ENCODE assay signal across 9 cellular contexts in the genomic region with DNA sequence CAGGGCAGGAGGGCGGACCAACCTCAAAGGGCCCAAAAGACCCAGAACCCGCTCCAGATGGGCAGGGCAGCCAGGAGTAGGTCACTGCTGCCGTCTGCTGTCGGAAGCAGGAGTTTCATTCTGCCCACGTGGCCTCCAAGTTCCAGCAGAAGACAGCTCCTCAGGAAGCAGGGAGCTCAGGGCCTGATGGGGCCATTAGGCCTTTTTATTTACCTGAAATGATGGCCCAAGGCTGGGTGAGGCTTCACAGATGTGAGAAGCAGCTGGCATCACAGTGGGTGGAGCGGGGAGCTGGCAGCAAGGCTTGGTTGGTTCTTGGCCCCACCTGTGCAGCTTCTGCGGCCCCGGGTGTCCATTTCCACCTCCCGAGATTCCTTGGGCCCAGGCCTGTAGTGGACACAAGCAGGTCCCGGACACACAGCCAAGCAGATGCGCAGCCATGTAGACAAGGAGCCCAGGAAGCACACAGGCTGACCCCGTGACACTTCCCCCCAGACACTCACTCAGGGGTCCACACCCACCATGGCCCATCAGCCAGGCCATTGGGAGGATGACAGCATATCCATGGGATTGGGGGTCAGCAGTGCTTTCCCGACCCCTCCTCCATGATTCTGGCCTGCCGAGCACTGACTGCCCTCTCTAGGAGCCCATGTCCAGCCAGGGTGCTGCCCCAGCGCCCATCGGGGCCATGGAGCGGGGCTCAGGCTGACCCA. TPM values are rescaled to one million over a fixed set of nuclear protein-coding genes. Genes with fewer than 3 reads are reported as not detected.
DNase-seq lines count a peak whose midpoint lies in the region; ATAC-seq and TF ChIP-seq lines count a peak whose summit lies in the region.
"Had no signal": no experiment of that assay in that cellular context is flagged by ENCODE, and none has a peak within 500 bp of the region (broad histone marks: within the 10 kb centered on the region; RNA-seq: fewer than 3 reads in every experiment).

No MANE protein-coding gene starts in this region.

- no peaks in the 10 kb centered on the region for H3K4me1 Mint-ChIP-seq in CD4-positive, alpha-beta T cell (ENCODE audit: low read depth)
- H3K4me1 Mint-ChIP-seq in activated naive CD4-positive, alpha-beta T cell treated with anti-CD3 and anti-CD28 coated beads for 36 hours (ENCODE audit: low read depth), result peaks cover 2% of the 10 kb centered on the region

- peak overlapping the region; percentile 58 for H3K27ac Mint-ChIP-seq in CD4-positive, alpha-beta T cell
- H3K27ac Mint-ChIP-seq in activated naive CD4-positive, alpha-beta T cell treated with anti-CD3 and anti-CD28 coated beads for 36 hours, result no peak overlapping the region

- peaks cover 21% of the 10 kb centered on the region for H3K36me3 Mint-ChIP-seq in CD4-positive, alpha-beta T cell (ENCODE audit: low read depth)
- H3K36me3 Mint-ChIP-seq in activated naive CD4-positive, alpha-beta T cell treated with anti-CD3 and anti-CD28 coated beads for 36 hours (ENCODE audit: low read depth), result no peaks in the 10 kb centered on the region

- no peaks in the 10 kb centered on the region for H3K27me3 Mint-ChIP-seq in CD4-positive, alpha-beta T cell
- no peaks in the 10 kb centered on the region for H3K27me3 Mint-ChIP-seq in activated naive CD4-positive, alpha-beta T cell treated with anti-CD3 and anti-CD28 coated beads for 36 hours (ENCODE audit: low read depth)

- no peaks in the 10 kb centered on the region for H3K9me3 Mint-ChIP-seq in CD4-positive, alpha-beta T cell
- H3K9me3 Mint-ChIP-seq in activated naive CD4-positive, alpha-beta T cell treated with anti-CD3 and anti-CD28 coated beads for 36 hours, result no peaks in the 10 kb centered on the region

- no peak for ATAC-seq in CD4-positive, alpha-beta T cell (ENCODE audit: poor library complexity)
- peak; percentile 34 for ATAC-seq in omental fat pad (ENCODE audit: low FRiP score)
- ATAC-seq in GM18870 (IDR thresholded peaks at IDR 0.05; ENCODE audit: unreplicated experiment), result no peak
- no peak for ATAC-seq in GM18861 (IDR thresholded peaks at IDR 0.05; ENCODE audit: unreplicated experiment)

- TF ChIP-seq EP300 in esophagus muscularis mucosa (IDR thresholded peaks at IDR 0.05), result no peak

- H3K27me3 ChIP-seq in CD4-positive, alpha-beta T cell (ENCODE audit: control insufficient read depth, insufficient read depth, low read length), result no peaks in the 10 kb centered on the region
- no peaks in the 10 kb centered on the region for H3K27me3 ChIP-seq in esophagus muscularis mucosa

- TF ChIP-seq POLR2A in esophagus muscularis mucosa (IDR thresholded peaks at IDR 0.05; ENCODE audit: low read depth), result no peak

- POLR2A ChIA-PET in CD4-positive, alpha-beta T cell (lab: Charles Lee), result no interaction called here

- no peak for DNase-seq in CD4-positive, alpha-beta T cell
- peak; percentile 27 for DNase-seq in NCI-H2171 treated with DMSO at 0.1 percent for 48 hours (lab: John Stamatoyannopoulos, UW)
- no peak for DNase-seq in esophagus muscularis mucosa (ENCODE audit: extremely low spot score)
- no peak for DNase-seq in omental fat pad (ENCODE audit: low spot score)
- DNase-seq in activated CD8-positive, alpha-beta memory T cell treated with anti-CD3 and anti-CD28 coated beads for 24 hours, result no peak
- no peak for DNase-seq in activated naive CD4-positive, alpha-beta T cell treated with anti-CD3 and anti-CD28 coated beads for 36 hours

- no peak overlapping the region for H3K4me3 ChIP-seq in esophagus muscularis mucosa
- H3K4me3 ChIP-seq: HAP-1 had no signal

- no peaks in the 10 kb centered on the region for H3K9me3 ChIP-seq in CD4-positive, alpha-beta T cell (ENCODE audit: control insufficient read depth, low read length)
- H3K9me3 ChIP-seq in esophagus muscularis mucosa, result no peaks in the 10 kb centered on the region
- H3K9me3 ChIP-seq: HAP-1 had no signal

- H3K27ac ChIP-seq in CD4-positive, alpha-beta T cell (ENCODE audit: low read depth, low read length), result no peak overlapping the region
- peak overlapping the region in 2 of 4 donors; percentile 43 to 47 for H3K27ac ChIP-seq in esophagus muscularis mucosa (replicated peaks in 1 of 4)

- WGBS in esophagus muscularis mucosa, result 42% methylated on average over 7 of the region's 17 CpGs

- CTCF ChIA-PET in CD4-positive, alpha-beta T cell (lab: Charles Lee), result no interaction called here
- CTCF ChIA-PET in activated naive CD4-positive, alpha-beta T cell treated with anti-CD3 and anti-CD28 coated beads for 36 hours (lab: Charles Lee), result interaction anchor here (2.8 kb wide), 1 partner anchor 279 kb away, joined by 8 read pairs; no protein-coding TSS in a partner anchor

- H3K4me1 ChIP-seq in esophagus muscularis mucosa, result peaks cover 10 to 30% (median 24%) of the 10 kb centered on the region in 4 donors
- H3K4me1 ChIP-seq: HAP-1 had no signal

- no peak for TF ChIP-seq CTCF in CD4-positive, alpha-beta T cell (IDR thresholded peaks at IDR 0.05)
- TF ChIP-seq CTCF in esophagus muscularis mucosa (IDR thresholded peaks at IDR 0.05) (peak; percentile 80 to 92 (median 89)), omental fat pad (IDR thresholded peaks at IDR 0.05) (peak in 1 of 3 donors; percentile 59)

- H3K4me3 Mint-ChIP-seq in CD4-positive, alpha-beta T cell, result no peak overlapping the region
- H3K4me3 Mint-ChIP-seq in activated naive CD4-positive, alpha-beta T cell treated with anti-CD3 and anti-CD28 coated beads for 36 hours, result no peak overlapping the region

- no peaks in the 10 kb centered on the region for H3K36me3 ChIP-seq in esophagus muscularis mucosa
- H3K36me3 ChIP-seq: HAP-1 had no signal

- intact Hi-C loops in CD4-positive, alpha-beta T cell (cut with DNase I, micrococcal nuclease), result no loop called here
- intact Hi-C loops in esophagus muscularis mucosa (cut with DNase I), result loop anchor here (1.0 to 5.0 kb wide), 2 partner anchors 130 to 325 kb away; no protein-coding TSS in a partner anchor
- intact Hi-C loops in activated naive CD4-positive, alpha-beta T cell treated with anti-CD3 and anti-CD28 coated beads for 36 hours (cut with micrococcal nuclease), result loop anchor here (5.0 kb wide), 1 partner anchor 130 kb away; no protein-coding TSS in a partner anchor

RNA-seq across cellular contexts. Expression of gene C13orf46, which starts 26.4 kb away (rescaled TPM):
- 10 to 100 TPM; 19.3 to 19.7 TPM for total RNA-seq in CD4-positive, alpha-beta T cell
- total RNA-seq in esophagus muscularis mucosa (1 to 10 TPM in 2 of 4 donors, under 1 TPM in 2; 0.17 to 2.1 (median 0.89) TPM), omental fat pad (1 to 10 TPM in 2 of 4 donors, under 1 TPM in 2; 0.13 to 6.9 (median 1.6) TPM)
- total RNA-seq in activated naive CD4-positive, alpha-beta T cell treated with anti-CD3 and anti-CD28 coated beads for 36 hours, result 1 to 10 TPM; 1.7 to 1.8 TPM

Comparison
In these comparisons a context has a peak if more than half of its experiments do, and no peak if none do; other contexts are left out.
1. intact Hi-C loops: an anchor here in esophagus muscularis mucosa (1.0 to 5.0 kb wide) and activated naive CD4-positive, alpha-beta T cell treated with anti-CD3 and anti-CD28 coated beads for 36 hours (5.0 kb wide); none called in CD4-positive, alpha-beta T cell.